In the genomic region with DNA sequence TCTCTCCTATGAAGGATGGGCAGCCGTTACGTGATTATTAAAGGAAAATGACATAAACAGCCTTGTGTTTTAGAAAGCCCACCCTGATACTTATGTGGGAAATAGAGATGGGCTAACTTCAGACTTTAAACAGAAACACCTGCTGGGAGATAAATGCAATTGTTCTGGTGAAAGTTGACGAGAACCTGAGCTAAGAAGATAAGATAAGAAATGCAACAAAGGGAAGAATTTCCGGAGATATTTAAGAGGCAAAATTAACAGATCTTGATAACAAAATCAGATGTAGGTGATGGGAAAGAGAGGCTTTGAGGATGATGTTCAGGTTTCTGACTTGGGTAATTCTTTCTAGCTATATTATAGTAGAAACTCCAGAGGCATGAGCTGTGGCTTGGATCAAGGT, we compare ENCODE assay signal across 35 cellular contexts.
"Had no signal": no experiment of that assay in that cellular context is flagged by ENCODE, and none has a peak within 500 bp of the region (broad histone marks: within the 10 kb centered on the region; RNA-seq: fewer than 3 reads in every experiment).

No MANE protein-coding gene starts in this region.

- H3K4me3 Mint-ChIP-seq: activated CD4-positive, alpha-beta memory T cell treated with anti-CD3 and anti-CD28 coated beads, Interleukin-2, amount 10 ng/mL, durations not matched to agents 7 days and 5 days; activated CD4-positive, alpha-beta T cell treated with anti-CD3 and anti-CD28 coated beads for 36 hours; activated CD4-positive, alpha-beta T cell treated with anti-CD3 and anti-CD28 coated beads, Interleukin-2, amount 10 ng/mL, durations not matched to agents 7 days and 5 days; activated CD8-positive, alpha-beta memory T cell treated with anti-CD3 and anti-CD28 coated beads, Interleukin-2, amount 10 ng/mL, durations not matched to agents 7 days and 5 days; activated CD8-positive, alpha-beta T cell treated with anti-CD3 and anti-CD28 coated beads, Interleukin-2, amount 10 ng/mL, durations not matched to agents 7 days and 5 days; activated naive CD4-positive, alpha-beta T cell treated with anti-CD3 and anti-CD28 coated beads, Interleukin-2, amount 10 ng/mL, durations not matched to agents 7 days and 5 days; activated naive CD8-positive, alpha-beta T cell; activated naive CD8-positive, alpha-beta T cell treated with anti-CD3 and anti-CD28 coated beads, Interleukin-2, amount 10 ng/mL, durations not matched to agents 7 days and 5 days; activated naive CD8-positive, alpha-beta T cell treated with anti-CD3 and anti-CD28 coated beads, Interleukin-2, amount 50 U/mL, for 24 hours; activated T-cell treated with anti-CD3 and anti-CD28 coated beads, Interleukin-2, amount 50 U/mL, for 24 hours; T-helper 1 cell treated with Interleukin-12 subunit alpha and Interleukin-12 subunit beta and Interleukin-4 antibody, amounts not matched to agents 30 μg/mL and 1 μg/mL, for 36 hours; T-helper 2 cell treated with Interferon-gamma antibody and Interleukin-4, amounts not matched to agents 5 μg/mL and 100 μg/mL, for 36 hours; WTC11 had no signal

- H3K4me1 ChIP-seq: body of pancreas, breast epithelium had no signal

- H3K4me1 Mint-ChIP-seq: activated CD4-positive, alpha-beta memory T cell treated with anti-CD3 and anti-CD28 coated beads, Interleukin-2, amount 10 ng/mL, durations not matched to agents 7 days and 5 days had no signal

- ATAC-seq: activated CD4-positive, alpha-beta T cell treated with anti-CD3 and anti-CD28 coated beads for 36 hours; activated CD4-positive, CD25-positive, alpha-beta regulatory T cell treated with anti-CD3 and anti-CD28 coated beads, Interleukin-2, amount 50 U/mL, for 24 hours; activated CD8-positive, alpha-beta memory T cell treated with anti-CD3 and anti-CD28 coated beads, Interleukin-2, amount 10 ng/mL, durations not matched to agents 7 days and 5 days; activated CD8-positive, alpha-beta T cell treated with anti-CD3 and anti-CD28 coated beads, Interleukin-2, amount 10 ng/mL, durations not matched to agents 7 days and 5 days; activated naive CD8-positive, alpha-beta T cell treated with anti-CD3 and anti-CD28 coated beads, Interleukin-2, amount 50 U/mL, for 24 hours; body of pancreas; WTC11 had no signal

- H3K27ac ChIP-seq: body of pancreas, brain microvascular endothelial cell, breast epithelium, WERI-Rb-1 had no signal

- DNase-seq: activated CD4-positive, alpha-beta memory T cell treated with anti-CD3 and anti-CD28 coated beads, Interleukin-2, amount 10 ng/mL, durations not matched to agents 7 days and 5 days; activated CD4-positive, alpha-beta T cell treated with anti-CD3 and anti-CD28 coated beads for 1 hour; activated CD4-positive, alpha-beta T cell treated with anti-CD3 and anti-CD28 coated beads for 36 hours; activated CD4-positive, alpha-beta T cell treated with anti-CD3 and anti-CD28 coated beads for 48 hours; activated CD4-positive, alpha-beta T cell treated with anti-CD3 and anti-CD28 coated beads, Interleukin-2, amount 10 ng/mL, durations not matched to agents 7 days and 5 days; activated CD4-positive, alpha-beta T cell treated with anti-CD3 and anti-CD28 coated beads, Interleukin-2, amount 50 U/mL, for 48 hours; activated CD4-positive, CD25-positive, alpha-beta regulatory T cell; activated CD8-positive, alpha-beta memory T cell treated with anti-CD3 and anti-CD28 coated beads for 24 hours; activated CD8-positive, alpha-beta memory T cell treated with anti-CD3 and anti-CD28 coated beads, Interleukin-2, amount 10 ng/mL, durations not matched to agents 7 days and 5 days; activated CD8-positive, alpha-beta memory T cell treated with anti-CD3 and anti-CD28 coated beads, Interleukin-2, amount 50 U/mL, for 48 hours; activated CD8-positive, alpha-beta T cell treated with anti-CD3 and anti-CD28 coated beads, Interleukin-2, amount 10 ng/mL, durations not matched to agents 7 days and 5 days; activated effector memory CD4-positive, alpha-beta T cell treated with Interleukin-2 at 50 U/mL for 16 hours; activated gamma-delta T cell; activated naive CD4-positive, alpha-beta T cell treated with anti-CD3 and anti-CD28 coated beads, Interleukin-2, amount 10 ng/mL, durations not matched to agents 7 days and 5 days; activated naive CD4-positive, alpha-beta T cell treated with Interleukin-2 at 50 U/mL for 16 hours; activated naive CD8-positive, alpha-beta T cell treated with anti-CD3 and anti-CD28 coated beads, Interleukin-2, amount 10 ng/mL, durations not matched to agents 7 days and 5 days; activated naive CD8-positive, alpha-beta T cell treated with anti-CD3 and anti-CD28 coated beads, Interleukin-2, amount 50 U/mL, for 24 hours; activated T-cell treated with anti-CD3 and anti-CD28 coated beads, Interleukin-2, amount 50 U/mL, for 24 hours; activated T-cell treated with anti-CD3 and anti-CD28 coated beads, Interleukin-2, amount 50 U/mL, for 48 hours; amygdala; anterior cingulate cortex; body of pancreas; brain microvascular endothelial cell; central memory CD4-positive, alpha-beta T cell; T-helper 1 cell; T-helper 2 cell; T-helper 9 cell; WERI-Rb-1 had no signal

- H3K9me3 Mint-ChIP-seq: activated CD4-positive, alpha-beta memory T cell treated with anti-CD3 and anti-CD28 coated beads, Interleukin-2, amount 10 ng/mL, durations not matched to agents 7 days and 5 days; activated CD4-positive, alpha-beta T cell treated with anti-CD3 and anti-CD28 coated beads, Interleukin-2, amount 10 ng/mL, durations not matched to agents 7 days and 5 days; activated naive CD4-positive, alpha-beta T cell treated with anti-CD3 and anti-CD28 coated beads, Interleukin-2, amount 10 ng/mL, durations not matched to agents 7 days and 5 days; activated naive CD8-positive, alpha-beta T cell treated with anti-CD3 and anti-CD28 coated beads, Interleukin-2, amount 10 ng/mL, durations not matched to agents 7 days and 5 days; activated naive CD8-positive, alpha-beta T cell treated with anti-CD3 and anti-CD28 coated beads, Interleukin-2, amount 50 U/mL, for 24 hours; activated T-cell treated with anti-CD3 and anti-CD28 coated beads, Interleukin-2, amount 50 U/mL, for 24 hours; activated T-helper 2 cell treated with anti-CD3 and anti-CD28 coated beads, Interferon-gamma antibody, Interleukin-2, Interleukin-4, amounts not matched to agents 10 μg/mL and 5 μg/mL and 100 μg/mL, durations not matched to agents 14 hours and 24 hours and 36 hours; T-helper 1 cell treated with Interleukin-12 subunit alpha and Interleukin-12 subunit beta and Interleukin-4 antibody, amounts not matched to agents 30 μg/mL and 1 μg/mL, for 36 hours; T-helper 2 cell treated with Interferon-gamma antibody and Interleukin-4, amounts not matched to agents 5 μg/mL and 100 μg/mL, for 36 hours had no signal

- H3K4me3 ChIP-seq: body of pancreas, breast epithelium had no signal

- H3K27me3 Mint-ChIP-seq: activated CD4-positive, alpha-beta memory T cell treated with anti-CD3 and anti-CD28 coated beads, Interleukin-2, amount 10 ng/mL, durations not matched to agents 7 days and 5 days; activated CD4-positive, alpha-beta T cell treated with anti-CD3 and anti-CD28 coated beads for 36 hours; activated CD4-positive, alpha-beta T cell treated with anti-CD3 and anti-CD28 coated beads, Interleukin-2, amount 10 ng/mL, durations not matched to agents 7 days and 5 days; activated CD8-positive, alpha-beta memory T cell treated with anti-CD3 and anti-CD28 coated beads, Interleukin-2, amount 10 ng/mL, durations not matched to agents 7 days and 5 days; activated naive CD4-positive, alpha-beta T cell treated with anti-CD3 and anti-CD28 coated beads, Interleukin-2, amount 10 ng/mL, durations not matched to agents 7 days and 5 days; activated naive CD8-positive, alpha-beta T cell; activated naive CD8-positive, alpha-beta T cell treated with anti-CD3 and anti-CD28 coated beads, Interleukin-2, amount 50 U/mL, for 24 hours; activated T-cell treated with anti-CD3 and anti-CD28 coated beads, Interleukin-2, amount 50 U/mL, for 24 hours had no signal

- H3K36me3 Mint-ChIP-seq: activated CD8-positive, alpha-beta memory T cell treated with anti-CD3 and anti-CD28 coated beads, Interleukin-2, amount 10 ng/mL, durations not matched to agents 7 days and 5 days; activated naive CD4-positive, alpha-beta T cell treated with anti-CD3 and anti-CD28 coated beads, Interleukin-2, amount 10 ng/mL, durations not matched to agents 7 days and 5 days; activated naive CD8-positive, alpha-beta T cell; activated naive CD8-positive, alpha-beta T cell treated with anti-CD3 and anti-CD28 coated beads, Interleukin-2, amount 10 ng/mL, durations not matched to agents 7 days and 5 days; WTC11 had no signal

- H3K27ac Mint-ChIP-seq: activated CD4-positive, alpha-beta memory T cell treated with anti-CD3 and anti-CD28 coated beads, Interleukin-2, amount 10 ng/mL, durations not matched to agents 7 days and 5 days; activated CD4-positive, alpha-beta T cell treated with anti-CD3 and anti-CD28 coated beads for 36 hours; activated CD4-positive, alpha-beta T cell treated with anti-CD3 and anti-CD28 coated beads, Interleukin-2, amount 10 ng/mL, durations not matched to agents 7 days and 5 days; activated CD8-positive, alpha-beta memory T cell treated with anti-CD3 and anti-CD28 coated beads, Interleukin-2, amount 10 ng/mL, durations not matched to agents 7 days and 5 days; activated CD8-positive, alpha-beta T cell treated with anti-CD3 and anti-CD28 coated beads, Interleukin-2, amount 10 ng/mL, durations not matched to agents 7 days and 5 days; activated naive CD4-positive, alpha-beta T cell treated with anti-CD3 and anti-CD28 coated beads, Interleukin-2, amount 10 ng/mL, durations not matched to agents 7 days and 5 days; activated naive CD8-positive, alpha-beta T cell; activated naive CD8-positive, alpha-beta T cell treated with anti-CD3 and anti-CD28 coated beads, Interleukin-2, amount 10 ng/mL, durations not matched to agents 7 days and 5 days; activated naive CD8-positive, alpha-beta T cell treated with anti-CD3 and anti-CD28 coated beads, Interleukin-2, amount 50 U/mL, for 24 hours; activated T-cell treated with anti-CD3 and anti-CD28 coated beads, Interleukin-2, amount 50 U/mL, for 24 hours; activated T-helper 2 cell treated with anti-CD3 and anti-CD28 coated beads, Interferon-gamma antibody, Interleukin-2, Interleukin-4, amounts not matched to agents 10 μg/mL and 5 μg/mL and 100 μg/mL, durations not matched to agents 14 hours and 24 hours and 36 hours; T-helper 1 cell treated with Interleukin-12 subunit alpha and Interleukin-12 subunit beta and Interleukin-4 antibody, amounts not matched to agents 30 μg/mL and 1 μg/mL, for 36 hours; T-helper 2 cell treated with Interferon-gamma antibody and Interleukin-4, amounts not matched to agents 5 μg/mL and 100 μg/mL, for 36 hours; WTC11 had no signal

- H3K27me3 ChIP-seq: body of pancreas, brain microvascular endothelial cell, breast epithelium had no signal

- H3K36me3 ChIP-seq: brain microvascular endothelial cell, breast epithelium, WERI-Rb-1 had no signal
